ENCODE assay signal across 8 cellular contexts in genomic region chr20:63858393-63859165, GRCh38. TPM values are rescaled to one million over a fixed set of nuclear protein-coding genes. Genes with fewer than 3 reads are reported as not detected.
A peak's percentile ranks its signal among the peaks of the same experiment; 100 is the strongest.
DNase-seq lines count a peak whose midpoint lies in the region; ATAC-seq and TF ChIP-seq lines count a peak whose summit lies in the region.

No MANE protein-coding gene starts in this region.

- H3K36me3 Mint-ChIP-seq in CD4-positive, alpha-beta T cell (ENCODE audit: low read depth), result peaks cover 12% of the 10 kb centered on the region
- peaks cover 5% of the 10 kb centered on the region for H3K36me3 Mint-ChIP-seq in mesothelial cell of epicardium

- ATAC-seq in CD4-positive, alpha-beta T cell (ENCODE audit: poor library complexity), result no peak
- ATAC-seq in GM21786 (IDR thresholded peaks at IDR 0.05; ENCODE audit: unreplicated experiment), result no peak
- no peak for ATAC-seq in GM19397 (IDR thresholded peaks at IDR 0.05; ENCODE audit: unreplicated experiment)

- H3K27me3 ChIP-seq in CD4-positive, alpha-beta T cell (ENCODE audit: control insufficient read depth, insufficient read depth, low read length), result no peaks in the 10 kb centered on the region

- no peaks in the 10 kb centered on the region for H3K27me3 Mint-ChIP-seq in CD4-positive, alpha-beta T cell
- no peaks in the 10 kb centered on the region for H3K27me3 Mint-ChIP-seq in mesothelial cell of epicardium (ENCODE audit: low read depth)

- H3K27ac ChIP-seq in CD4-positive, alpha-beta T cell (ENCODE audit: low read depth, low read length), result peak overlapping the region; percentile 42
- peak overlapping the region; percentile 58 for H3K27ac ChIP-seq in cingulate gyrus (ENCODE audit: low read depth, low read length)

- H3K27ac Mint-ChIP-seq in CD4-positive, alpha-beta T cell, result peak overlapping the region; percentile 36
- H3K27ac Mint-ChIP-seq in mesothelial cell of epicardium, result peak overlapping the region; percentile 88

- H3K9me3 ChIP-seq in CD4-positive, alpha-beta T cell (ENCODE audit: control insufficient read depth, low read length), result no peaks in the 10 kb centered on the region

- no peak for TF ChIP-seq CTCF in CD4-positive, alpha-beta T cell (IDR thresholded peaks at IDR 0.05)
- no peak for TF ChIP-seq CTCF in mesothelial cell of epicardium (IDR thresholded peaks at IDR 0.05; ENCODE audit: unreplicated experiment)

- POLR2A ChIA-PET in CD4-positive, alpha-beta T cell (lab: Charles Lee), result interaction anchor here (0.6 kb wide), 1 partner anchor 40 kb away, joined by 3 read pairs; no protein-coding TSS in a partner anchor

- peaks cover 30% of the 10 kb centered on the region for H3K4me1 Mint-ChIP-seq in CD4-positive, alpha-beta T cell (ENCODE audit: low read depth)
- H3K4me1 Mint-ChIP-seq in mesothelial cell of epicardium, result peaks cover 37% of the 10 kb centered on the region

- intact Hi-C loops in CD4-positive, alpha-beta T cell (cut with DNase I, micrococcal nuclease), result no loop called here

- CTCF ChIA-PET in CD4-positive, alpha-beta T cell (lab: Charles Lee), result interaction anchor here (1.2 kb wide), 1 partner anchor 72 kb away, joined by 4 read pairs; no protein-coding TSS in a partner anchor

- no peak for DNase-seq in CD4-positive, alpha-beta T cell
- DNase-seq in M059J (ENCODE audit: low read depth), result peak; percentile 44
- DNase-seq in mesothelial cell of epicardium (ENCODE audit: low spot score in 2 of 2, unreplicated experiment in 2 of 2), result no peak
- DNase-seq in NOMO-1 (lab: John Stamatoyannopoulos, UW; ENCODE audit: unreplicated experiment in 2 of 2), result no peak
- DNase-seq in cerebellar nuclear complex (lab: John Stamatoyannopoulos, UW), result no peak

- H3K4me3 Mint-ChIP-seq in CD4-positive, alpha-beta T cell, result no peak overlapping the region
- peak overlapping the region; percentile 47 for H3K4me3 Mint-ChIP-seq in mesothelial cell of epicardium

- no peaks in the 10 kb centered on the region for H3K9me3 Mint-ChIP-seq in CD4-positive, alpha-beta T cell
- no peaks in the 10 kb centered on the region for H3K9me3 Mint-ChIP-seq in mesothelial cell of epicardium

RNA-seq across cellular contexts. Expression of gene ABHD16B, which starts 2.7 kb away (rescaled TPM):
- not detected for total RNA-seq in CD4-positive, alpha-beta T cell
- not detected in 2 replicates for total RNA-seq in M059J (2014; rRNA removed; shearing (Covaris generic))
- not detected in 3 replicates for total RNA-seq in mesothelial cell of epicardium

RNA-seq across cellular contexts. Expression of gene TPD52L2, which starts 6.5 kb away (rescaled TPM):
- 10 to 100 TPM; 15.1 to 15.3 TPM for total RNA-seq in CD4-positive, alpha-beta T cell
- total RNA-seq in M059J (2014; rRNA removed; shearing (Covaris generic)), result 130 and 152 TPM in 2 replicates
- 73.1 to 77.3 TPM (median 73.8 TPM) in 3 replicates for total RNA-seq in mesothelial cell of epicardium

RNA-seq across cellular contexts. Expression of gene ZBTB46, which starts 27.5 kb away (rescaled TPM):
- total RNA-seq in CD4-positive, alpha-beta T cell, result under 1 TPM; 0.08 to 0.34 TPM
- total RNA-seq in M059J (2014; rRNA removed; shearing (Covaris generic)), result 2.5 and 3.1 TPM in 2 replicates
- 11.3 to 11.6 TPM (median 11.6 TPM) in 3 replicates for total RNA-seq in mesothelial cell of epicardium

RNA-seq across cellular contexts. Expression of gene DNAJC5, which starts 36.3 kb away (rescaled TPM):
- 10 to 100 TPM; 21.4 to 22.5 TPM for total RNA-seq in CD4-positive, alpha-beta T cell
- 37.9 and 68.7 TPM in 2 replicates for total RNA-seq in M059J (2014; rRNA removed; shearing (Covaris generic))
- total RNA-seq in mesothelial cell of epicardium, result 40.6 to 43.2 TPM (median 41.6 TPM) in 3 replicates
